Comparison of ENCODE assay signal across 1 cellular context in the genomic region with DNA sequence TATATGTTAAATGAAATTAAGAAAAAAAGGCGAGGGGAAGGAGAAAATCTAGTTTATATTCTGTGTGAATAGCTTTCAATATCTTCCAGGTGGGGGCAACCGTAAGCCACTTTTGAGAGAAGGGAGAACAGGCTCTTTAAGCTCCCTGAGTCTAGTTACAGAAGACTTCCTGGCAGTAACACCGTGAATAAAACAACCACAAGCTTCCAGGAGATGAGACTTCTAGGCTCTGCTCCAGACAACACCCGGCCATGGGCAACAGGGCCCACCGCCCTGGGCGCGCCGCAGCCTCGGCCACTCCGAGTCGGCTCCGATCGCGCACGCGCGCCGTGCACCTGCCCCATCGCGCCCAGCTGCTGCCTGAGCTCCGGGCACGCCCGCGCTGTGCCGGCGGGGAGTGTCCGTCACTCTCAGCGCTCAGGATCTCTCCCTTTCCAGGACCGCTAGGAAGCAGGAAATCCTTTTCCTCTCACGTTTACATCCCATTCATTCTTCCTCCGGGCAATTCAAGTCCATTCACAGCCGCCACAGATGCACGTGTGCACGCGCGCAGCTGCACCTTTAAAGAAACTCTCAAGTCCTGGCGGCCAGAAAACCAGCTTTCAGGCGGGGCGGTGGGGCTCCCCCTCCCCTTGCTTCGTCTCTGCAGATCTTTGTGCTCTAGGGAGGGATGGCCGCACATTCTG.
TF ChIP-seq lines count a peak whose summit lies in the region.

No MANE protein-coding gene starts in this region.

TF ChIP-seq in A549, 52 proteins besides CTCF, POLR2A, EP300 and RAD21 (continued from another document):
- TF ChIP-seq, protein P1, sequence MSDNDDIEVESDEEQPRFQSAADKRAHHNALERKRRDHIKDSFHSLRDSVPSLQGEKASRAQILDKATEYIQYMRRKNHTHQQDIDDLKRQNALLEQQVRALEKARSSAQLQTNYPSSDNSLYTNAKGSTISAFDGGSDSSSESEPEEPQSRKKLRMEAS (IDR thresholded peaks at IDR 0.05) = peak; percentile 73
- TF ChIP-seq HDAC2 (IDR thresholded peaks at IDR 0.05) (no peak), CBX8 (IDR thresholded peaks at IDR 0.05) (no peak), USF2 (IDR thresholded peaks at IDR 0.05) (no peak), CHD2 (IDR thresholded peaks at IDR 0.05; ENCODE audit: low read length, partially characterized antibody) (no peak), TP53 (CRISPR knock-in tag; IDR thresholded peaks at IDR 0.05) (no peak), PHF8 (IDR thresholded peaks at IDR 0.05; ENCODE audit: borderline replicate concordance, low read depth) (no peak), SREBF2 (IDR thresholded peaks at IDR 0.05) (no peak), TFCP2L1 (CRISPR knock-in tag; IDR thresholded peaks at IDR 0.05) (no peak), HOXB5 (CRISPR knock-in tag; IDR thresholded peaks at IDR 0.05) (no peak), MAFK (IDR thresholded peaks at IDR 0.05; ENCODE audit: partially characterized antibody) (no peak), KDM1A (IDR thresholded peaks at IDR 0.05; ENCODE audit: low read depth) (no peak), ESRRA (IDR thresholded peaks at IDR 0.05; ENCODE audit: borderline replicate concordance, low read length) (no peak), EHF (CRISPR knock-in tag; IDR thresholded peaks at IDR 0.05) (no peak), HEYL (CRISPR knock-in tag; IDR thresholded peaks at IDR 0.05) (no peak), HES2 (IDR thresholded peaks at IDR 0.05) (no peak), MAZ (IDR thresholded peaks at IDR 0.05; ENCODE audit: borderline replicate concordance, low read depth, low read length) (no peak), JUNB (IDR thresholded peaks at IDR 0.05) (no peak), ZNF302 (CRISPR knock-in tag; IDR thresholded peaks at IDR 0.05) (no peak), NPAS2 (CRISPR knock-in tag; IDR thresholded peaks at IDR 0.05; ENCODE audit: borderline replicate concordance) (no peak), E2F6 (IDR thresholded peaks at IDR 0.05; ENCODE audit: borderline replicate concordance, low read depth) (peak; percentile 73; the same call in 1 of the 2 replicates), SMC3 (IDR thresholded peaks at IDR 0.05) (peak; percentile 67), RNF2 (IDR thresholded peaks at IDR 0.05; ENCODE audit: borderline replicate concordance, low read depth) (peak; percentile 31; the same call in 1 of the 2 replicates), FOXS1 (CRISPR knock-in tag; IDR thresholded peaks at IDR 0.05) (no peak), NFE2L2 (conservative IDR thresholded peaks at IDR 0.05; ENCODE audit: low read length) (no peak), NR3C1 (IDR thresholded peaks at IDR 0.05) (no peak), FOSB (CRISPR knock-in tag; IDR thresholded peaks at IDR 0.05) (no peak), CEBPB (IDR thresholded peaks at IDR 0.05) (no peak), REST (IDR thresholded peaks at IDR 0.05) (no peak)
- TF ChIP-seq, protein P2, sequence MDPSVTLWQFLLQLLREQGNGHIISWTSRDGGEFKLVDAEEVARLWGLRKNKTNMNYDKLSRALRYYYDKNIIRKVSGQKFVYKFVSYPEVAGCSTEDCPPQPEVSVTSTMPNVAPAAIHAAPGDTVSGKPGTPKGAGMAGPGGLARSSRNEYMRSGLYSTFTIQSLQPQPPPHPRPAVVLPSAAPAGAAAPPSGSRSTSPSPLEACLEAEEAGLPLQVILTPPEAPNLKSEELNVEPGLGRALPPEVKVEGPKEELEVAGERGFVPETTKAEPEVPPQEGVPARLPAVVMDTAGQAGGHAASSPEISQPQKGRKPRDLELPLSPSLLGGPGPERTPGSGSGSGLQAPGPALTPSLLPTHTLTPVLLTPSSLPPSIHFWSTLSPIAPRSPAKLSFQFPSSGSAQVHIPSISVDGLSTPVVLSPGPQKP (IDR thresholded peaks at IDR 0.05; ENCODE audit: low read depth, low read length) = no peak
- TF ChIP-seq, protein P3, sequence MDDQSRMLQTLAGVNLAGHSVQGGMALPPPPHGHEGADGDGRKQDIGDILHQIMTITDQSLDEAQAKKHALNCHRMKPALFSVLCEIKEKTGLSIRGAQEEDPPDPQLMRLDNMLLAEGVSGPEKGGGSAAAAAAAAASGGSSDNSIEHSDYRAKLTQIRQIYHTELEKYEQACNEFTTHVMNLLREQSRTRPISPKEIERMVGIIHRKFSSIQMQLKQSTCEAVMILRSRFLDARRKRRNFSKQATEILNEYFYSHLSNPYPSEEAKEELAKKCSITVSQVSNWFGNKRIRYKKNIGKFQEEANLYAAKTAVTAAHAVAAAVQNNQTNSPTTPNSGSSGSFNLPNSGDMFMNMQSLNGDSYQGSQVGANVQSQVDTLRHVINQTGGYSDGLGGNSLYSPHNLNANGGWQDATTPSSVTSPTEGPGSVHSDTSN (IDR thresholded peaks at IDR 0.05) = no peak
